In the genomic region with DNA sequence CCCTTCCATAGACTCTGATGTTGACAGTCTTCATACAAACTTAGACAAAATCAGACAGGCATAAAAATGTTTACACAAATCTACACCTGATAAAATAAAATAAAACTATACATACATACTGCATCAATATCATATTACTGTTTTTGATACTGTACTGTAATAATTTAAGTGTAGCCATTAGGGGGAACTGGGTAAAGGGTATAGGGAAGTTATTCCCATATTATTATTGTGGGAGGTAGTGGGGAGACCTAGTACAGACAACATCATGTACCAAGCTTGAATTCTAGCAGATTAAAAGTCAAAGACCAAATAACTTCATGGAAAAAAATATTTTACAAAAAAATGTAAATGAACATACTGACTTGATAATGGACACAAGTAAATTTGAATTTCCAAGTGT, we compare ENCODE assay signal across 38 cellular contexts.
"Had no signal": no experiment of that assay in that cellular context is flagged by ENCODE, and none has a peak within 500 bp of the region (broad histone marks: within the 10 kb centered on the region; RNA-seq: fewer than 3 reads in every experiment).

No MANE protein-coding gene starts in this region.

- H3K9me3 Mint-ChIP-seq: activated CD4-positive, alpha-beta memory T cell treated with anti-CD3 and anti-CD28 coated beads, Interleukin-2, amount 10 ng/mL, durations not matched to agents 7 days and 5 days; activated CD4-positive, alpha-beta T cell treated with anti-CD3 and anti-CD28 coated beads, Interleukin-2, amount 10 ng/mL, durations not matched to agents 7 days and 5 days; activated naive CD4-positive, alpha-beta T cell treated with anti-CD3 and anti-CD28 coated beads, Interleukin-2, amount 10 ng/mL, durations not matched to agents 7 days and 5 days; activated naive CD4-positive, alpha-beta T cell treated with anti-CD3 and anti-CD28 coated beads, Interleukin-2, amount 50 U/mL, for 24 hours; activated naive CD8-positive, alpha-beta T cell treated with anti-CD3 and anti-CD28 coated beads, Interleukin-2, amount 10 ng/mL, durations not matched to agents 7 days and 5 days; activated naive CD8-positive, alpha-beta T cell treated with anti-CD3 and anti-CD28 coated beads, Interleukin-2, amount 50 U/mL, for 24 hours; activated T-cell treated with anti-CD3 and anti-CD28 coated beads, Interleukin-2, amount 50 U/mL, for 4 hours; activated T-helper 2 cell treated with anti-CD3 and anti-CD28 coated beads, Interferon-gamma antibody, Interleukin-2, Interleukin-4, amounts not matched to agents 10 μg/mL and 5 μg/mL and 100 μg/mL, durations not matched to agents 14 hours and 24 hours and 36 hours; brain; central memory CD8-positive, alpha-beta T cell; T-helper 1 cell treated with Interleukin-12 subunit alpha and Interleukin-12 subunit beta and Interleukin-4 antibody, amounts not matched to agents 30 μg/mL and 1 μg/mL, for 36 hours; T-helper 2 cell treated with Interferon-gamma antibody and Interleukin-4, amounts not matched to agents 5 μg/mL and 100 μg/mL, for 36 hours had no signal

- H3K27me3 Mint-ChIP-seq: activated CD4-positive, alpha-beta memory T cell treated with anti-CD3 and anti-CD28 coated beads, Interleukin-2, amount 10 ng/mL, durations not matched to agents 7 days and 5 days; activated CD4-positive, alpha-beta T cell treated with anti-CD3 and anti-CD28 coated beads for 36 hours; activated CD4-positive, alpha-beta T cell treated with anti-CD3 and anti-CD28 coated beads, Interleukin-2, amount 10 ng/mL, durations not matched to agents 7 days and 5 days; activated CD8-positive, alpha-beta memory T cell treated with anti-CD3 and anti-CD28 coated beads, Interleukin-2, amount 10 ng/mL, durations not matched to agents 7 days and 5 days; activated naive CD4-positive, alpha-beta T cell treated with anti-CD3 and anti-CD28 coated beads, Interleukin-2, amount 10 ng/mL, durations not matched to agents 7 days and 5 days; activated naive CD4-positive, alpha-beta T cell treated with anti-CD3 and anti-CD28 coated beads, Interleukin-2, amount 50 U/mL, for 24 hours; activated naive CD8-positive, alpha-beta T cell; activated naive CD8-positive, alpha-beta T cell treated with anti-CD3 and anti-CD28 coated beads, Interleukin-2, amount 10 ng/mL, durations not matched to agents 7 days and 5 days; activated naive CD8-positive, alpha-beta T cell treated with anti-CD3 and anti-CD28 coated beads, Interleukin-2, amount 50 U/mL, for 24 hours; brain; central memory CD8-positive, alpha-beta T cell had no signal

- H3K4me3 Mint-ChIP-seq: activated CD4-positive, alpha-beta memory T cell treated with anti-CD3 and anti-CD28 coated beads, Interleukin-2, amount 10 ng/mL, durations not matched to agents 7 days and 5 days; activated CD4-positive, alpha-beta T cell treated with anti-CD3 and anti-CD28 coated beads for 36 hours; activated CD4-positive, alpha-beta T cell treated with anti-CD3 and anti-CD28 coated beads, Interleukin-2, amount 10 ng/mL, durations not matched to agents 7 days and 5 days; activated CD8-positive, alpha-beta memory T cell treated with anti-CD3 and anti-CD28 coated beads, Interleukin-2, amount 10 ng/mL, durations not matched to agents 7 days and 5 days; activated CD8-positive, alpha-beta T cell treated with anti-CD3 and anti-CD28 coated beads, Interleukin-2, amount 10 ng/mL, durations not matched to agents 7 days and 5 days; activated naive CD4-positive, alpha-beta T cell treated with anti-CD3 and anti-CD28 coated beads, Interleukin-2, amount 10 ng/mL, durations not matched to agents 7 days and 5 days; activated naive CD4-positive, alpha-beta T cell treated with anti-CD3 and anti-CD28 coated beads, Interleukin-2, amount 50 U/mL, for 24 hours; activated naive CD8-positive, alpha-beta T cell; activated naive CD8-positive, alpha-beta T cell treated with anti-CD3 and anti-CD28 coated beads, Interleukin-2, amount 10 ng/mL, durations not matched to agents 7 days and 5 days; activated naive CD8-positive, alpha-beta T cell treated with anti-CD3 and anti-CD28 coated beads, Interleukin-2, amount 50 U/mL, for 24 hours; activated T-cell treated with anti-CD3 and anti-CD28 coated beads, Interleukin-2, amount 50 U/mL, for 4 hours; brain; central memory CD8-positive, alpha-beta T cell; T-helper 1 cell treated with Interleukin-12 subunit alpha and Interleukin-12 subunit beta and Interleukin-4 antibody, amounts not matched to agents 30 μg/mL and 1 μg/mL, for 36 hours; T-helper 2 cell treated with Interferon-gamma antibody and Interleukin-4, amounts not matched to agents 5 μg/mL and 100 μg/mL, for 36 hours; WTC11 had no signal

- H3K4me1 Mint-ChIP-seq: activated CD4-positive, alpha-beta memory T cell treated with anti-CD3 and anti-CD28 coated beads, Interleukin-2, amount 10 ng/mL, durations not matched to agents 7 days and 5 days; activated naive CD4-positive, alpha-beta T cell treated with anti-CD3 and anti-CD28 coated beads, Interleukin-2, amount 10 ng/mL, durations not matched to agents 7 days and 5 days; activated naive CD8-positive, alpha-beta T cell treated with anti-CD3 and anti-CD28 coated beads, Interleukin-2, amount 50 U/mL, for 24 hours; WTC11 had no signal

- ATAC-seq: activated CD4-positive, alpha-beta T cell treated with anti-CD3 and anti-CD28 coated beads for 36 hours; activated CD4-positive, CD25-positive, alpha-beta regulatory T cell treated with anti-CD3 and anti-CD28 coated beads, Interleukin-2, amount 50 U/mL, for 24 hours; activated CD8-positive, alpha-beta memory T cell treated with anti-CD3 and anti-CD28 coated beads, Interleukin-2, amount 10 ng/mL, durations not matched to agents 7 days and 5 days; activated CD8-positive, alpha-beta T cell treated with anti-CD3 and anti-CD28 coated beads, Interleukin-2, amount 10 ng/mL, durations not matched to agents 7 days and 5 days; activated naive CD8-positive, alpha-beta T cell treated with anti-CD3 and anti-CD28 coated beads, Interleukin-2, amount 50 U/mL, for 24 hours; activated T-cell treated with anti-CD3 and anti-CD28 coated beads, Interleukin-2, amount 50 U/mL, for 4 hours; WTC11 had no signal

- H3K27me3 ChIP-seq: ascending aorta, cardiac muscle cell had no signal

- H3K9me3 ChIP-seq: ascending aorta had no signal

- H3K27ac Mint-ChIP-seq: activated CD4-positive, alpha-beta memory T cell treated with anti-CD3 and anti-CD28 coated beads, Interleukin-2, amount 10 ng/mL, durations not matched to agents 7 days and 5 days; activated CD4-positive, alpha-beta T cell treated with anti-CD3 and anti-CD28 coated beads for 36 hours; activated CD4-positive, alpha-beta T cell treated with anti-CD3 and anti-CD28 coated beads, Interleukin-2, amount 10 ng/mL, durations not matched to agents 7 days and 5 days; activated CD8-positive, alpha-beta memory T cell treated with anti-CD3 and anti-CD28 coated beads, Interleukin-2, amount 10 ng/mL, durations not matched to agents 7 days and 5 days; activated CD8-positive, alpha-beta T cell treated with anti-CD3 and anti-CD28 coated beads, Interleukin-2, amount 10 ng/mL, durations not matched to agents 7 days and 5 days; activated naive CD4-positive, alpha-beta T cell treated with anti-CD3 and anti-CD28 coated beads, Interleukin-2, amount 10 ng/mL, durations not matched to agents 7 days and 5 days; activated naive CD4-positive, alpha-beta T cell treated with anti-CD3 and anti-CD28 coated beads, Interleukin-2, amount 50 U/mL, for 24 hours; activated naive CD8-positive, alpha-beta T cell; activated naive CD8-positive, alpha-beta T cell treated with anti-CD3 and anti-CD28 coated beads, Interleukin-2, amount 10 ng/mL, durations not matched to agents 7 days and 5 days; activated naive CD8-positive, alpha-beta T cell treated with anti-CD3 and anti-CD28 coated beads, Interleukin-2, amount 50 U/mL, for 24 hours; activated T-helper 2 cell treated with anti-CD3 and anti-CD28 coated beads, Interferon-gamma antibody, Interleukin-2, Interleukin-4, amounts not matched to agents 10 μg/mL and 5 μg/mL and 100 μg/mL, durations not matched to agents 14 hours and 24 hours and 36 hours; brain; T-helper 1 cell treated with Interleukin-12 subunit alpha and Interleukin-12 subunit beta and Interleukin-4 antibody, amounts not matched to agents 30 μg/mL and 1 μg/mL, for 36 hours; T-helper 2 cell treated with Interferon-gamma antibody and Interleukin-4, amounts not matched to agents 5 μg/mL and 100 μg/mL, for 36 hours; WTC11 had no signal

- DNase-seq: activated CD4-positive, alpha-beta memory T cell treated with anti-CD3 and anti-CD28 coated beads, Interleukin-2, amount 10 ng/mL, durations not matched to agents 7 days and 5 days; activated CD4-positive, alpha-beta T cell treated with anti-CD3 and anti-CD28 coated beads for 1 hour; activated CD4-positive, alpha-beta T cell treated with anti-CD3 and anti-CD28 coated beads for 36 hours; activated CD4-positive, alpha-beta T cell treated with anti-CD3 and anti-CD28 coated beads for 48 hours; activated CD4-positive, alpha-beta T cell treated with anti-CD3 and anti-CD28 coated beads, Interleukin-2, amount 10 ng/mL, durations not matched to agents 7 days and 5 days; activated CD4-positive, alpha-beta T cell treated with anti-CD3 and anti-CD28 coated beads, Interleukin-2, amount 50 U/mL, for 48 hours; activated CD4-positive, CD25-positive, alpha-beta regulatory T cell; activated CD8-positive, alpha-beta memory T cell treated with anti-CD3 and anti-CD28 coated beads for 24 hours; activated CD8-positive, alpha-beta memory T cell treated with anti-CD3 and anti-CD28 coated beads, Interleukin-2, amount 10 ng/mL, durations not matched to agents 7 days and 5 days; activated CD8-positive, alpha-beta memory T cell treated with anti-CD3 and anti-CD28 coated beads, Interleukin-2, amount 50 U/mL, for 48 hours; activated CD8-positive, alpha-beta T cell treated with anti-CD3 and anti-CD28 coated beads, Interleukin-2, amount 10 ng/mL, durations not matched to agents 7 days and 5 days; activated effector memory CD4-positive, alpha-beta T cell treated with Interleukin-2 at 50 U/mL for 16 hours; activated gamma-delta T cell; activated naive CD4-positive, alpha-beta T cell treated with anti-CD3 and anti-CD28 coated beads, Interleukin-2, amount 10 ng/mL, durations not matched to agents 7 days and 5 days; activated naive CD4-positive, alpha-beta T cell treated with Interleukin-2 at 50 U/mL for 16 hours; activated naive CD8-positive, alpha-beta T cell treated with anti-CD3 and anti-CD28 coated beads, Interleukin-2, amount 10 ng/mL, durations not matched to agents 7 days and 5 days; activated naive CD8-positive, alpha-beta T cell treated with anti-CD3 and anti-CD28 coated beads, Interleukin-2, amount 50 U/mL, for 24 hours; activated T-cell treated with anti-CD3 and anti-CD28 coated beads, Interleukin-2, amount 50 U/mL, for 4 hours; amygdala; anterior cingulate cortex; caudate nucleus; cerebellar nuclear complex; T-helper 1 cell; T-helper 2 cell; T-helper 9 cell; WERI-Rb-1 had no signal

- FAIRE-seq: bronchial epithelial cell had no signal

- H3K27ac ChIP-seq: ascending aorta, WERI-Rb-1 had no signal
